ENCODE assay signal across 13 cellular contexts in genomic region chr18:45916302-45916701, GRCh38.
DNase-seq lines count a peak whose midpoint lies in the region; ATAC-seq and TF ChIP-seq lines count a peak whose summit lies in the region.
"Had no signal": no experiment of that assay in that cellular context is flagged by ENCODE, and none has a peak within 500 bp of the region (broad histone marks: within the 10 kb centered on the region; RNA-seq: fewer than 3 reads in every experiment).

No MANE protein-coding gene starts in this region.

- in situ Hi-C loops in astrocyte of the spinal cord (cut with HindIII; ENCODE audit: low sequenced_read_pairs) = no loop called here

- peak; percentile 16 for DNase-seq in stimulated activated CD4-positive, alpha-beta T cell treated with anti-CD3 and anti-CD28 coated beads, Interleukin-1b, Interleukin-23, amount 100 ng/mL, for 48 hours
- no peak for DNase-seq in stimulated activated CD4-positive, alpha-beta T cell treated with anti-CD3 and anti-CD28 coated beads, Interleukin-4, amount 100 ng/mL, for 24 hours
- no peak for DNase-seq in LNCaP clone FGC (ENCODE audit: low read depth)
- no peak for DNase-seq in astrocyte of the spinal cord (ENCODE audit: low read depth, low spot score)
- no peak for DNase-seq in HPDE6-E6E7 (ENCODE audit: extremely low spot score)
- no peak for DNase-seq in putamen (ENCODE audit: low spot score)
- no peak for DNase-seq in NCI-H774 (lab: John Stamatoyannopoulos, UW)
- DNase-seq: heart right ventricle; left ventricle myocardium superior; naive thymus-derived CD8-positive, alpha-beta T cell; NCI-H2029 had no signal

- no peak for ATAC-seq in HG03095 (IDR thresholded peaks at IDR 0.05; ENCODE audit: unreplicated experiment)
- ATAC-seq: heart right ventricle; left ventricle myocardium superior; naive thymus-derived CD8-positive, alpha-beta T cell had no signal

- H3K4me3 ChIP-seq in LNCaP clone FGC (ENCODE audit: low read depth, low read length) = no peak overlapping the region
- no peak overlapping the region for H3K4me3 ChIP-seq in astrocyte of the spinal cord (ENCODE audit: low read depth, low read length)
- H3K4me3 ChIP-seq: heart right ventricle, right atrium auricular region had no signal

- peak; percentile 47 for TF ChIP-seq CTCF in LNCaP clone FGC (IDR thresholded peaks at IDR 0.05; ENCODE audit: control insufficient read depth, extremely low read depth, insufficient read depth)
- peak; percentile 6 for TF ChIP-seq CTCF in astrocyte of the spinal cord (IDR thresholded peaks at IDR 0.05; ENCODE audit: low read depth, low read length)
